In genomic region chr7:144713850-144714249, GRCh38 we compare ENCODE assay signal across 24 cellular contexts.
DNase-seq lines count a peak whose midpoint lies in the region; ATAC-seq, FAIRE-seq and TF ChIP-seq lines count a peak whose summit lies in the region.
"Had no signal": no experiment of that assay in that cellular context is flagged by ENCODE, and none has a peak within 500 bp of the region (broad histone marks: within the 10 kb centered on the region; RNA-seq: fewer than 3 reads in every experiment).

No MANE protein-coding gene starts in this region.

- no peak overlapping the region for H3K4me3 Mint-ChIP-seq in WTC11
- H3K4me3 Mint-ChIP-seq: T-cell had no signal

- CTCF ChIA-PET in WTC11 (lab: Charles Lee) (no interaction called here), RWPE1 (lab: Yijun Ruan, JAX) (interaction anchor here (0.5 to 0.8 kb wide), 2 partner anchors 15 to 43 kb away, joined by 3 to 4 read pairs; no protein-coding TSS in a partner anchor)

- no peak for FAIRE-seq in RCC 7860 (lab: Jason Lieb, UNC)
- FAIRE-seq: GM18507, GM19239, TTC549 had no signal

- H3K4me1 Mint-ChIP-seq in WTC11: no peaks in the 10 kb centered on the region; the same call in 1 of the 2 replicates

- no peaks in the 10 kb centered on the region for H3K27me3 Mint-ChIP-seq in WTC11 (ENCODE audit: low read depth)
- H3K27me3 Mint-ChIP-seq: T-cell had no signal

- ATAC-seq in GM18867 (IDR thresholded peaks at IDR 0.05; ENCODE audit: unreplicated experiment) (peak; percentile 48), GM19395 (IDR thresholded peaks at IDR 0.05; ENCODE audit: unreplicated experiment) (peak; percentile 63), HG02678 (IDR thresholded peaks at IDR 0.05; ENCODE audit: unreplicated experiment) (peak; percentile 59), WTC11 (peak; percentile 61)
- ATAC-seq: K562, PC-3, T-cell had no signal

- TF ChIP-seq CTCF in WTC11 (IDR thresholded peaks at IDR 0.05): no peak
- no peak for TF ChIP-seq CTCF in RWPE1 (conservative IDR thresholded peaks at IDR 0.05; ENCODE audit: low read depth)

- peaks cover 7% of the 10 kb centered on the region for H3K9me3 Mint-ChIP-seq in WTC11

- no peak overlapping the region for H3K27ac Mint-ChIP-seq in WTC11
- H3K27ac Mint-ChIP-seq: T-cell had no signal

- POLR2A ChIA-PET in WTC11 (lab: Charles Lee) (interaction anchor here (0.7 kb wide), 1 partner anchor 1299 kb away, joined by 3 read pairs; no protein-coding TSS in a partner anchor), RWPE1 (lab: Yijun Ruan, JAX; ENCODE audit: low non-redundant PET) (no interaction called here)

- no peak overlapping the region for H3K27ac ChIP-seq in RWPE1
- H3K27ac ChIP-seq: C4-2B, left ventricle myocardium inferior, thoracic aorta had no signal

- no peaks in the 10 kb centered on the region for H3K36me3 Mint-ChIP-seq in WTC11

- no peak for DNase-seq in WTC11 (ENCODE audit: low spot score)
- DNase-seq in amygdala (lab: John Stamatoyannopoulos, UW): no peak
- DNase-seq in RCC 7860 (ENCODE audit: low spot score): no peak
- no peak for DNase-seq in RWPE1 (ENCODE audit: low spot score)
- DNase-seq: activated CD4-positive, alpha-beta T cell treated with anti-CD3 and anti-CD28 coated beads for 48 hours; activated CD8-positive, alpha-beta memory T cell treated with anti-CD3 and anti-CD28 coated beads, Interleukin-2, amount 50 U/mL, for 4 hours; activated effector memory CD4-positive, alpha-beta T cell treated with Interleukin-2 at 50 U/mL for 16 hours; cortex of kidney; left ventricle myocardium inferior; NCI-H1694 treated with DMSO at 0.1 percent for 48 hours; NCI-H82; PC-3; posterior cingulate gyrus; SIG-M5; T-cell had no signal

TF ChIP-seq in WTC11, 78 proteins besides CTCF, POLR2A, EP300 and RAD21:
- TF ChIP-seq CREB1 (CRISPR knock-in tag; IDR thresholded peaks at IDR 0.05) (no peak), GRHL2 (CRISPR knock-in tag; IDR thresholded peaks at IDR 0.05; ENCODE audit: insufficient replicate concordance, severe bottlenecking) (no peak), ETV6 (CRISPR knock-in tag; IDR thresholded peaks at IDR 0.05) (no peak), JAZF1 (CRISPR knock-in tag; IDR thresholded peaks at IDR 0.05) (no peak)
